In genomic region chr15:78988361-78988911, GRCh38 we compare ENCODE assay signal across 1 cellular context.
TF ChIP-seq lines count a peak whose summit lies in the region.

No MANE protein-coding gene starts in this region.

TF ChIP-seq in SK-N-SH, 30 proteins besides CTCF, POLR2A, EP300 and RAD21 (continued from another document):
- TF ChIP-seq, protein P1, sequence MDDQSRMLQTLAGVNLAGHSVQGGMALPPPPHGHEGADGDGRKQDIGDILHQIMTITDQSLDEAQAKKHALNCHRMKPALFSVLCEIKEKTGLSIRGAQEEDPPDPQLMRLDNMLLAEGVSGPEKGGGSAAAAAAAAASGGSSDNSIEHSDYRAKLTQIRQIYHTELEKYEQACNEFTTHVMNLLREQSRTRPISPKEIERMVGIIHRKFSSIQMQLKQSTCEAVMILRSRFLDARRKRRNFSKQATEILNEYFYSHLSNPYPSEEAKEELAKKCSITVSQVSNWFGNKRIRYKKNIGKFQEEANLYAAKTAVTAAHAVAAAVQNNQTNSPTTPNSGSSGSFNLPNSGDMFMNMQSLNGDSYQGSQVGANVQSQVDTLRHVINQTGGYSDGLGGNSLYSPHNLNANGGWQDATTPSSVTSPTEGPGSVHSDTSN (IDR thresholded peaks at IDR 0.05): peak; percentile 26; the same call in 1 of the 2 replicates
- no peak for TF ChIP-seq NRF1 (IDR thresholded peaks at IDR 0.05; ENCODE audit: low read depth, low read length)
- 0 out of 2 replicates have a peak, but pooled peaks have one; percentile 21 for TF ChIP-seq RXRA (IDR thresholded peaks at IDR 0.05; ENCODE audit: borderline replicate concordance, low read depth)
- peak; percentile 68; the same call in 1 of the 2 replicates for TF ChIP-seq FOSL2 (IDR thresholded peaks at IDR 0.05; ENCODE audit: borderline replicate concordance, low read depth)
- peak; percentile 63 for TF ChIP-seq JUND (IDR thresholded peaks at IDR 0.05)
- no peak for TF ChIP-seq RFX5 (IDR thresholded peaks at IDR 0.05; ENCODE audit: low read length)
- TF ChIP-seq CHD2 (IDR thresholded peaks at IDR 0.05; ENCODE audit: low read length, partially characterized antibody): no peak
- peak; percentile 80 for TF ChIP-seq ELF1 (IDR thresholded peaks at IDR 0.05)
- no peak for TF ChIP-seq SMC3 (IDR thresholded peaks at IDR 0.05; ENCODE audit: low read depth, low read length)
- TF ChIP-seq REST (IDR thresholded peaks at IDR 0.05; ENCODE audit: low read depth, low read length): peak; percentile 40; the same call in 1 of the 2 replicates
- peak; percentile 34; the same call in 1 of the 2 replicates for TF ChIP-seq TEAD4 (IDR thresholded peaks at IDR 0.05; ENCODE audit: borderline replicate concordance, insufficient read depth)
- no peak for TF ChIP-seq SIN3A (IDR thresholded peaks at IDR 0.05; ENCODE audit: borderline replicate concordance, low read depth, low read length)
- no peak for TF ChIP-seq YY1 (IDR thresholded peaks at IDR 0.05; ENCODE audit: low read depth)
- peak; percentile 70; the same call in 1 of the 2 replicates for TF ChIP-seq USF1 (IDR thresholded peaks at IDR 0.05; ENCODE audit: borderline replicate concordance, low read depth)
TF ChIP-seq in SK-N-SH: peak in this region for 10.
